In genomic region chr17:47397532-47398128, GRCh38 we compare ENCODE assay signal across 1 cellular context.
DNase-seq lines count a peak whose midpoint lies in the region; FAIRE-seq and TF ChIP-seq lines count a peak whose summit lies in the region.
"Not testable (repeated sequence)": the region's sequence is repeated elsewhere in the genome, so short reads cannot be mapped to it uniquely, and the experiment has no call there.

No MANE protein-coding gene starts in this region.

- not testable (repeated sequence) for H3K36me3 ChIP-seq in kidney (ENCODE audit: control insufficient read depth in 1 of 2, insufficient read depth in 2 of 2, low read length in 2 of 2)

- not testable (repeated sequence) for H3K4me1 ChIP-seq in kidney (ENCODE audit: control insufficient read depth in 1 of 2, insufficient read depth in 1 of 2, low read depth in 1 of 2, low read length in 2 of 2)

- H3K9ac ChIP-seq in kidney (ENCODE audit: low read length in 2 of 2), result not testable (repeated sequence)

- TF ChIP-seq CTCF in kidney (IDR thresholded peaks at IDR 0.05; ENCODE audit: borderline replicate concordance, extremely low read depth, insufficient read depth), result not testable (repeated sequence)

- not testable (repeated sequence) for H3K9me3 ChIP-seq in kidney (ENCODE audit: control insufficient read depth in 1 of 2, low read length in 2 of 2)

- H3K27ac ChIP-seq in kidney (ENCODE audit: low read depth in 2 of 2, low read length in 2 of 2), result not testable (repeated sequence)

- H3K4me3 ChIP-seq in kidney (ENCODE audit: low read length in 2 of 2), result not testable (repeated sequence)

- intact Hi-C loops in kidney (cut with DNase I), result not testable (repeated sequence)

- not testable (repeated sequence) for FAIRE-seq in kidney (lab: Jason Lieb, UNC)

- DNase-seq in kidney, result peak; percentile 46
